In genomic region chr1:47651311-47652089, GRCh38 we compare ENCODE assay signal across 17 cellular contexts.
DNase-seq lines count a peak whose midpoint lies in the region; ATAC-seq, FAIRE-seq and TF ChIP-seq lines count a peak whose summit lies in the region.
"Had no signal": no experiment of that assay in that cellular context is flagged by ENCODE, and none has a peak within 500 bp of the region (broad histone marks: within the 10 kb centered on the region; RNA-seq: fewer than 3 reads in every experiment).

No MANE protein-coding gene starts in this region.

- peaks cover 4% of the 10 kb centered on the region for H3K4me1 ChIP-seq in HEK293 (ENCODE audit: control insufficient read depth, insufficient read depth, low read length)
- H3K4me1 ChIP-seq in Peyer's patch, result peaks cover 0 to 25% (median 1%) of the 10 kb centered on the region in 4 donors
- H3K4me1 ChIP-seq in small intestine (ENCODE audit: control insufficient read depth in 2 of 2, insufficient read depth in 1 of 2, low read depth in 1 of 2, low read length in 1 of 2), result peaks cover 3 to 8% of the 10 kb centered on the region in 2 donors
- H3K4me1 ChIP-seq: BE2C had no signal

- CTCF ChIA-PET in HEK293 (lab: Yijun Ruan, JAX), result interaction anchor here (0.5 to 1.0 kb wide), 2 partner anchors 214 to 410 kb away, joined by 3 to 4 read pairs; no protein-coding TSS in a partner anchor

- POLR2A ChIA-PET in HEK293 (lab: Yijun Ruan, JAX), result no interaction called here

- H3K27ac ChIP-seq in HEK293 (ENCODE audit: extremely low read depth, low read depth, low read length) (no peak overlapping the region), Peyer's patch (peak overlapping the region in 3 of 4 donors; percentile 64 to 89 (median 82)), small intestine (ENCODE audit: low read depth in 1 of 2, low read length in 1 of 2) (peak overlapping the region; percentile 56 to 77)
- H3K27ac ChIP-seq: SK-N-MC had no signal

- no peaks in the 10 kb centered on the region for H3K9me3 Mint-ChIP-seq in activated naive CD4-positive, alpha-beta T cell treated with anti-CD3 and anti-CD28 coated beads, Interleukin-2, amount 50 U/mL, for 72 hours
- H3K9me3 Mint-ChIP-seq: HFFc6 had no signal

- 18 to 52% (median 40%) methylated on average over 9 of the region's 9 CpGs for WGBS in small intestine, 3 donors

- H3K36me3 Mint-ChIP-seq in activated naive CD4-positive, alpha-beta T cell treated with anti-CD3 and anti-CD28 coated beads, Interleukin-2, amount 50 U/mL, for 72 hours, result no peaks in the 10 kb centered on the region

- TF ChIP-seq CTCF in HEK293 (tag by site-specific recombination; IDR thresholded peaks at IDR 0.05) (no peak), Peyer's patch (IDR thresholded peaks at IDR 0.05) (no peak)

- H3K9me3 ChIP-seq in HEK293 (ENCODE audit: control insufficient read depth, insufficient read depth, low read depth, low read length) (no peaks in the 10 kb centered on the region), Peyer's patch (no peaks in the 10 kb centered on the region), small intestine (ENCODE audit: control insufficient read depth, low read depth) (no peaks in the 10 kb centered on the region)
- H3K9me3 ChIP-seq: BE2C had no signal

- H3K36me3 ChIP-seq in HEK293 (ENCODE audit: control insufficient read depth in 2 of 2, insufficient read depth in 1 of 2, low read length in 2 of 2), result no peaks in the 10 kb centered on the region
- H3K36me3 ChIP-seq in Peyer's patch, result no peaks in the 10 kb centered on the region
- no peaks in the 10 kb centered on the region for H3K36me3 ChIP-seq in small intestine (ENCODE audit: control insufficient read depth in 2 of 2, insufficient read depth in 2 of 2, low read length in 2 of 2)
- H3K36me3 ChIP-seq: BE2C had no signal

- intact Hi-C loops in left colon (cut with DNase I, micrococcal nuclease), result no loop called here

- peak; percentile 92 for ATAC-seq in left colon
- no peak for ATAC-seq in activated naive CD4-positive, alpha-beta T cell treated with anti-CD3 and anti-CD28 coated beads, Interleukin-2, amount 50 U/mL, for 72 hours
- no peak for ATAC-seq in HG02884 (IDR thresholded peaks at IDR 0.05; ENCODE audit: unreplicated experiment)
- ATAC-seq: activated CD8-positive, alpha-beta T cell treated with anti-CD3 and anti-CD28 coated beads, Interleukin-2, amount 10 ng/mL, durations not matched to agents 7 days and 5 days had no signal

- TF ChIP-seq POLR2A in Peyer's patch (IDR thresholded peaks at IDR 0.05), result no peak

- FAIRE-seq in small intestine (lab: Jason Lieb, UNC), result no peak
- FAIRE-seq: GM12891 had no signal

- H3K4me3 ChIP-seq in HEK293 (ENCODE audit: low read depth, low read length) (no peak overlapping the region), Peyer's patch (no peak overlapping the region), small intestine (ENCODE audit: low read depth in 1 of 2, low read length in 2 of 2) (no peak overlapping the region)
- H3K4me3 ChIP-seq: SK-N-MC had no signal

- no peaks in the 10 kb centered on the region for H3K27me3 ChIP-seq in Peyer's patch
- H3K27me3 ChIP-seq in small intestine (ENCODE audit: control insufficient read depth in 2 of 2, insufficient read depth in 2 of 2, low read length in 2 of 2), result peaks cover 0 to 2% of the 10 kb centered on the region in 2 donors
- H3K27me3 ChIP-seq: BE2C had no signal

- DNase-seq in Peyer's patch, result peak in 2 of 3 donors; percentile 79 to 85
- peak; percentile 63 to 67 for DNase-seq in left colon
- peak; percentile 93 for DNase-seq in small intestine
- no peak for DNase-seq in activated naive CD4-positive, alpha-beta T cell treated with anti-CD3 and anti-CD28 coated beads, Interleukin-2, amount 50 U/mL, for 72 hours (ENCODE audit: low spot score in 2 of 2)
- no peak for DNase-seq in activated gamma-delta T cell (lab: John Stamatoyannopoulos, UW)
- DNase-seq in activated CD8-positive, alpha-beta memory T cell treated with anti-CD3 and anti-CD28 coated beads, Interleukin-2, amount 50 U/mL, for 48 hours, result no peak
- DNase-seq: activated CD8-positive, alpha-beta T cell treated with anti-CD3 and anti-CD28 coated beads, Interleukin-2, amount 10 ng/mL, durations not matched to agents 7 days and 5 days; BE2C; HFFc6; Karpas-422; mesendoderm; NCI-H1694 treated with DMSO at 0.1 percent for 48 hours; NK-92 treated with Interleukin-12 subunit alpha and Interleukin-12 subunit beta, amount 100 ng/mL, for 24 hours had no signal

- no peak overlapping the region for H3K27ac Mint-ChIP-seq in activated naive CD4-positive, alpha-beta T cell treated with anti-CD3 and anti-CD28 coated beads, Interleukin-2, amount 50 U/mL, for 72 hours
- H3K27ac Mint-ChIP-seq: activated CD8-positive, alpha-beta T cell treated with anti-CD3 and anti-CD28 coated beads, Interleukin-2, amount 10 ng/mL, durations not matched to agents 7 days and 5 days; HFFc6 had no signal

TF ChIP-seq in HEK293, 187 proteins besides CTCF, POLR2A, EP300 and RAD21:
- TF ChIP-seq KLF9 (tag by site-specific recombination; IDR thresholded peaks at IDR 0.05; ENCODE audit: low read depth), result no peak
- TF ChIP-seq, protein P1, sequence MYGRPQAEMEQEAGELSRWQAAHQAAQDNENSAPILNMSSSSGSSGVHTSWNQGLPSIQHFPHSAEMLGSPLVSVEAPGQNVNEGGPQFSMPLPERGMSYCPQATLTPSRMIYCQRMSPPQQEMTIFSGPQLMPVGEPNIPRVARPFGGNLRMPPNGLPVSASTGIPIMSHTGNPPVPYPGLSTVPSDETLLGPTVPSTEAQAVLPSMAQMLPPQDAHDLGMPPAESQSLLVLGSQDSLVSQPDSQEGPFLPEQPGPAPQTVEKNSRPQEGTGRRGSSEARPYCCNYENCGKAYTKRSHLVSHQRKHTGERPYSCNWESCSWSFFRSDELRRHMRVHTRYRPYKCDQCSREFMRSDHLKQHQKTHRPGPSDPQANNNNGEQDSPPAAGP (tag by site-specific recombination; IDR thresholded peaks at IDR 0.05), result peak; percentile 96

Comparison
In these comparisons a context has a peak if more than half of its experiments do, and no peak if none do; other contexts are left out.
1. DNase-seq: peak in Peyer's patch (2 of 3), left colon (2 of 2) and small intestine (single experiment); none in activated naive CD4-positive, alpha-beta T cell treated with anti-CD3 and anti-CD28 coated beads, Interleukin-2, amount 50 U/mL, for 72 hours (0 of 2), activated gamma-delta T cell (single experiment) and activated CD8-positive, alpha-beta memory T cell treated with anti-CD3 and anti-CD28 coated beads, Interleukin-2, amount 50 U/mL, for 48 hours (single experiment).